Comparison of ENCODE assay signal across 22 cellular contexts in the genomic region with DNA sequence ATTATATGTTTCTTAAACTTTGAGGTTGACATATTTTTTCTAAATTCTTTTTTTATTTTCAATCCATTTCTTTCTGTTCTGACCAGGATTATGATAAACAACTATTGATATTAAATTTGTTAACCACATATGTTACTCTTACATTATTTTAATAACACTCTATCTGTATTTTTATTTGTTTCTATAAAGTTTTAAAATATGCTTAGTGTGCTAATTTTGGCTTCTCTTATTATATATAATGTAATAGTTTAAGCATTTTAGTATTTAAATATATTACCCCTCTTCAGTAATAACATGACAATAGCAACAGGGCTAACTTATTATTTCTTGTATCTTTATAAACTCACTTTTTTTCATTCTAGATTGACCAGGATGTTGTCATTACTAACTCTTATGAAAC.
"Had no signal": no experiment of that assay in that cellular context is flagged by ENCODE, and none has a peak within 500 bp of the region (broad histone marks: within the 10 kb centered on the region; RNA-seq: fewer than 3 reads in every experiment).

No MANE protein-coding gene starts in this region.

- H3K4me3 ChIP-seq: esophagus muscularis mucosa, heart right ventricle, lung, ovary, stomach, thyroid gland, vagina had no signal

- ATAC-seq: foreskin keratinocyte; heart right ventricle; left lobe of liver; natural killer cell; sciatic nerve; stimulated activated effector memory CD8-positive, alpha-beta T cell treated with anti-CD3 and anti-CD28 coated beads, Interleukin-12 subunit alpha, Interleukin-12 subunit beta, amount 100 ng/mL, for 72 hours had no signal

- H3K9me3 ChIP-seq: esophagus muscularis mucosa, heart right ventricle, ovary, stomach, thyroid gland, vagina had no signal

- H3K36me3 ChIP-seq: ovary had no signal

- H3K27me3 ChIP-seq: esophagus muscularis mucosa, foreskin keratinocyte, heart right ventricle, ovary, stomach, thyroid gland, vagina had no signal

- DNase-seq: cortex of kidney; foreskin keratinocyte; glutamatergic neuron; heart right ventricle; hippocampal formation; natural killer cell; occipital lobe; ovary; stimulated activated CD4-positive, alpha-beta T cell treated with anti-CD3 and anti-CD28 coated beads, Interleukin-2, amount 100 ng/mL, for 24 hours; stimulated activated CD4-positive, alpha-beta T cell treated with anti-CD3 and anti-CD28 coated beads, Interleukin-4, amount 100 ng/mL, for 24 hours; stimulated activated naive CD4-positive, alpha-beta T cell treated with Interleukin-2 at 50 U/mL for 16 hours; stomach; thyroid gland; trophoblast cell had no signal

- H3K4me1 ChIP-seq: esophagus muscularis mucosa, heart right ventricle, stomach, thyroid gland, vagina had no signal

- H3K27ac ChIP-seq: esophagus muscularis mucosa, foreskin keratinocyte, heart right ventricle, ovary, stomach, thyroid gland, vagina had no signal

- FAIRE-seq: endothelial cell of umbilical vein, keratinocyte had no signal
